Comparison of ENCODE assay signal across 1 cellular context in genomic region chr7:35702541-35702940, GRCh38.
TF ChIP-seq lines count a peak whose summit lies in the region.

No MANE protein-coding gene starts in this region.

TF ChIP-seq in HepG2, 621 proteins besides CTCF, POLR2A, EP300 and RAD21 (continued from another document):
- no peak for TF ChIP-seq TBX2 (CRISPR knock-in tag; IDR thresholded peaks at IDR 0.05; ENCODE audit: borderline replicate concordance)
- TF ChIP-seq ZBTB42 (CRISPR knock-in tag; IDR thresholded peaks at IDR 0.05) = no peak
